ENCODE assay signal across 32 cellular contexts in the genomic region with DNA sequence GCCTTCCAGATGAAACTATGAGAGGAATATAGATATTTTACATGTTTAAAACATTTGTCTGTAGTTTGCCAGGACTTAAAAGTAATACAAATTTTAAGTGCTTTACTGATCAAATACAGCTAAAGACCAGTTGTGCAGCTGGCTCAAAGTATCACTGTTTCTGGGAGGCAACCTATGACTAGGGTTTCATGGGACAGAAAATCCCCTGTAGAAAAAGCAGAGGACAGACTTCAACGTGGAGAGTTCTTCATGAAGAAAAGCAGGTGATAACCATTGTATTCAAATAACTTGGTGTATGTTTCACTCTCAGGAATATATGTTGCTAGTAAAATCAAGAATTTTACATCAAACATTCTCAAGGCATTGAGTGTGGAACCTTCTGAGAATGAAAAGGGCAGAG. TPM values are rescaled to one million over a fixed set of nuclear protein-coding genes. Genes with fewer than 3 reads are reported as not detected.
"Had no signal": no experiment of that assay in that cellular context is flagged by ENCODE, and none has a peak within 500 bp of the region (broad histone marks: within the 10 kb centered on the region; RNA-seq: fewer than 3 reads in every experiment).

No MANE protein-coding gene starts in this region.

- ATAC-seq: activated CD8-positive, alpha-beta T cell treated with anti-CD3 and anti-CD28 coated beads for 36 hours; activated naive CD4-positive, alpha-beta T cell treated with anti-CD3 and anti-CD28 coated beads, Interleukin-2, amount 50 U/mL, for 72 hours; body of pancreas had no signal

- H3K4me3 ChIP-seq: adrenal gland, body of pancreas, breast epithelium had no signal

- DNase-seq: activated B cell treated with CpG ODN at 0.5 μM for 24 hours; activated CD4-positive, alpha-beta memory T cell treated with anti-CD3 and anti-CD28 coated beads for 36 hours; activated CD4-positive, alpha-beta T cell treated with anti-CD3 and anti-CD28 coated beads for 4 hours; activated CD4-positive, alpha-beta T cell treated with anti-CD3 and anti-CD28 coated beads, Interleukin-2, amount 10 ng/mL, durations not matched to agents 24 days and 14 days; activated CD4-positive, alpha-beta T cell treated with anti-CD3 and anti-CD28 coated beads, Interleukin-2, amount 50 U/mL, for 1 hour; activated CD4-positive, alpha-beta T cell treated with anti-CD3 and anti-CD28 coated beads, Interleukin-2, amount 50 U/mL, for 4 hours; activated CD4-positive, CD25-positive, alpha-beta regulatory T cell treated with anti-CD3 and anti-CD28 coated beads, Interleukin-2, amount 50 U/mL, for 72 hours; activated CD8-positive, alpha-beta memory T cell treated with anti-CD3 and anti-CD28 coated beads, Interleukin-2, amount 50 U/mL, for 4 hours; activated CD8-positive, alpha-beta T cell treated with anti-CD3 and anti-CD28 coated beads for 36 hours; activated effector memory CD4-positive, alpha-beta T cell treated with anti-CD3 and anti-CD28 coated beads, Interleukin-2, amount 50 U/mL, for 16 hours; activated gamma-delta T cell treated with Interleukin-2 at 50 U/mL for 16 hours; activated naive CD4-positive, alpha-beta T cell; activated naive CD4-positive, alpha-beta T cell treated with anti-CD3 and anti-CD28 coated beads for 36 hours; activated naive CD4-positive, alpha-beta T cell treated with anti-CD3 and anti-CD28 coated beads, Interleukin-2, amount 50 U/mL, for 16 hours; activated naive CD8-positive, alpha-beta T cell treated with anti-CD3 and anti-CD28 coated beads for 36 hours; activated T-cell treated with anti-CD3 and anti-CD28 coated beads, Interleukin-2, amount 50 U/mL, for 24 hours; activated T-cell treated with anti-CD3 and anti-CD28 coated beads, Interleukin-2, amount 50 U/mL, for 48 hours; adrenal gland; amniotic stem cell; aorta; body of pancreas; brain microvascular endothelial cell; central memory CD4-positive, alpha-beta T cell; T-helper 1 cell; T-helper 2 cell; T-helper 9 cell had no signal

- FAIRE-seq: astrocyte, TTC549 had no signal

- H3K27ac ChIP-seq: adrenal gland, body of pancreas, brain microvascular endothelial cell, breast epithelium, VCaP had no signal

- H3K9me3 ChIP-seq: adrenal gland, body of pancreas, breast epithelium had no signal

- H3K4me1 ChIP-seq: adrenal gland, body of pancreas, breast epithelium had no signal

- H3K36me3 ChIP-seq: adrenal gland, brain microvascular endothelial cell, breast epithelium had no signal

- H3K27me3 ChIP-seq: adrenal gland, body of pancreas, brain microvascular endothelial cell, breast epithelium had no signal

RNA-seq across cellular contexts. Expression of a gene that starts 43.9 kb away (rescaled TPM):
- total RNA-seq: activated B cell treated with CpG ODN at 0.5 μM for 24 hours; activated CD4-positive, alpha-beta memory T cell treated with anti-CD3 and anti-CD28 coated beads for 36 hours; activated CD4-positive, alpha-beta T cell treated with anti-CD3 and anti-CD28 coated beads, Interleukin-2, amount 10 ng/mL, durations not matched to agents 24 days and 14 days; aorta; body of pancreas; breast epithelium; cardiac septum had no signal
